Comparison of ENCODE assay signal across 19 cellular contexts in genomic region chr2:37284386-37284785, GRCh38.
"Had no signal": no experiment of that assay in that cellular context is flagged by ENCODE, and none has a peak within 500 bp of the region (broad histone marks: within the 10 kb centered on the region; RNA-seq: fewer than 3 reads in every experiment).

No MANE protein-coding gene starts in this region.

- H3K4me1 ChIP-seq: left ventricle myocardium inferior, right atrium auricular region had no signal

- DNase-seq: activated CD4-positive, alpha-beta T cell treated with anti-CD3 and anti-CD28 coated beads, Interleukin-2, amount 10 ng/mL, durations not matched to agents 24 days and 14 days; activated CD4-positive, CD25-positive, alpha-beta regulatory T cell; activated CD8-positive, alpha-beta T cell treated with anti-CD3 and anti-CD28 coated beads, Interleukin-2, amount 10 ng/mL, durations not matched to agents 7 days and 5 days; activated naive CD4-positive, alpha-beta T cell treated with anti-CD3 and anti-CD28 coated beads for 36 hours; activated T-cell treated with anti-CD3 and anti-CD28 coated beads, Interleukin-2, amount 50 U/mL, for 24 hours; anterior cingulate cortex; effector CD4-positive, alpha-beta T cell; heart left ventricle; left ventricle myocardium inferior; mammary epithelial cell; occipital lobe; stimulated activated CD4-positive, alpha-beta T cell treated with anti-CD3 and anti-CD28 coated beads, Interleukin-4, amount 100 ng/mL, for 24 hours; stomach; T1000; trophoblast cell had no signal

- H3K27ac ChIP-seq: gastroesophageal sphincter, heart left ventricle, left ventricle myocardium inferior, right atrium auricular region, skin epidermis, stomach had no signal

- H3K4me3 ChIP-seq: gastroesophageal sphincter, heart left ventricle, left ventricle myocardium inferior, right atrium auricular region, skin epidermis, stomach had no signal

- H3K9me3 ChIP-seq: gastroesophageal sphincter, heart left ventricle, left ventricle myocardium inferior, right atrium auricular region, stomach had no signal

- H3K27me3 ChIP-seq: gastroesophageal sphincter, heart left ventricle, right atrium auricular region, stomach had no signal

- ATAC-seq: activated CD8-positive, alpha-beta T cell treated with anti-CD3 and anti-CD28 coated beads, Interleukin-2, amount 10 ng/mL, durations not matched to agents 7 days and 5 days; gastroesophageal sphincter; heart left ventricle; stimulated activated effector memory CD8-positive, alpha-beta T cell treated with anti-CD3 and anti-CD28 coated beads, Interleukin-12 subunit alpha, Interleukin-12 subunit beta, amount 100 ng/mL, for 72 hours had no signal
